In genomic region chr10:59694936-59695335, GRCh38 we compare ENCODE assay signal across 12 cellular contexts. TPM values are rescaled to one million over a fixed set of nuclear protein-coding genes. Genes with fewer than 3 reads are reported as not detected.
"Had no signal": no experiment of that assay in that cellular context is flagged by ENCODE, and none has a peak within 500 bp of the region (broad histone marks: within the 10 kb centered on the region; RNA-seq: fewer than 3 reads in every experiment).

No MANE protein-coding gene starts in this region.

- H3K9me3 ChIP-seq: HAP-1 had no signal

- ATAC-seq: GM23338, HCT116 had no signal

- H3K4me3 ChIP-seq: GM23248, GM23338, HAP-1 had no signal

- H3K27ac ChIP-seq: GM23248 had no signal

- H3K36me3 ChIP-seq: HAP-1 had no signal

- DNase-seq: GM23248, GOT3, H7, H9, HCEC 1CT, HFFc6 had no signal

- FAIRE-seq: H1, H54 had no signal

RNA-seq across cellular contexts. Expression of gene SLC16A9, which starts 14.7 kb away (rescaled TPM):
- total RNA-seq: GM23248, HFFc6 had no signal
- polyA plus RNA-seq: GM23248 had no signal

RNA-seq across cellular contexts. Expression of gene MRLN, which starts 58.3 kb away (rescaled TPM):
- total RNA-seq: GM23248, GM23338, H1, H4, H7, H9, HFFc6 had no signal
- polyA plus RNA-seq: GM23248, GM23338 had no signal
